ENCODE assay signal across 30 cellular contexts in the genomic region with DNA sequence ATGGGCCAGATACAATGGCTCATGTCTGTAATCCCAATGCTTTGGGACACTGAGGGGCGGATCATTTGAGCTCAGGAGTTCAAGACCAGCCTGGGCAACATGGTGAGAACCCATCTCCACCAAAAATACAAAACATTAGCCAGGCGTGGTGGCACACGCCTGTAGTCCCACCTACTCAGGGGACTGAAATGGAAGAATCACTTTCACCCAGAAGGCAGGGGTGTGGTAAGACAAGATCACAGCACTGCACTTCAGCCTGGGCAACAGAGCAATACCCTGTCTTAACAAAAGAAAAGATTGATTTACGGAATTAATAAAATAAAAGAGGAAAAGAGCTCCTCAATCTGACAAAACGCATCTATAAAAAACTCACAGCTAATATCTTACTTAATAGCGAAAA. TPM values are rescaled to one million over a fixed set of nuclear protein-coding genes. Genes with fewer than 3 reads are reported as not detected.
A peak's percentile ranks its signal among the peaks of the same experiment; 100 is the strongest.
DNase-seq lines count a peak whose midpoint lies in the region; ATAC-seq and TF ChIP-seq lines count a peak whose summit lies in the region.
"Had no signal": no experiment of that assay in that cellular context is flagged by ENCODE, and none has a peak within 500 bp of the region (broad histone marks: within the 10 kb centered on the region; RNA-seq: fewer than 3 reads in every experiment).

No MANE protein-coding gene starts in this region.

- peaks cover 24% of the 10 kb centered on the region for H4K20me1 ChIP-seq in GM23338 (replicated peaks; ENCODE audit: insufficient read depth)

- no peak overlapping the region for H2AFZ ChIP-seq in GM23338
- H2AFZ ChIP-seq: PC-9 had no signal

- H3K9me2 ChIP-seq in GM23338 (ENCODE audit: insufficient read depth): no peaks in the 10 kb centered on the region

- peaks cover 13% of the 10 kb centered on the region; the same call in 1 of the 2 replicates for H3K4me1 ChIP-seq in GM23338 (ENCODE audit: insufficient read depth)
- peaks cover 20% of the 10 kb centered on the region for H3K4me1 ChIP-seq in BE2C
- H3K4me1 ChIP-seq: thyroid gland had no signal

- peaks cover 100% of the 10 kb centered on the region for H3K79me2 ChIP-seq in GM23338 (replicated peaks; ENCODE audit: insufficient read depth)

- no peaks in the 10 kb centered on the region for H3K27me3 Mint-ChIP-seq in activated naive CD4-positive, alpha-beta T cell treated with anti-CD3 and anti-CD28 coated beads, Interleukin-2, amount 10 ng/mL, durations not matched to agents 7 days and 5 days
- no peaks in the 10 kb centered on the region for H3K27me3 Mint-ChIP-seq in GM23338 (ENCODE audit: insufficient read depth, low read depth, poor library complexity)
- no peaks in the 10 kb centered on the region for H3K27me3 Mint-ChIP-seq in activated naive CD8-positive, alpha-beta T cell treated with anti-CD3 and anti-CD28 coated beads for 36 hours
- no peaks in the 10 kb centered on the region for H3K27me3 Mint-ChIP-seq in stimulated activated naive CD8-positive, alpha-beta T cell treated with anti-CD3 and anti-CD28 coated beads, Interleukin-15, amount 100 ng/mL, for 72 hours
- H3K27me3 Mint-ChIP-seq: effector memory CD8-positive, alpha-beta T cell had no signal

- H3K9me3 Mint-ChIP-seq in activated naive CD4-positive, alpha-beta T cell treated with anti-CD3 and anti-CD28 coated beads, Interleukin-2, amount 10 ng/mL, durations not matched to agents 7 days and 5 days: no peaks in the 10 kb centered on the region
- no peaks in the 10 kb centered on the region for H3K9me3 Mint-ChIP-seq in GM23338
- peaks cover 7% of the 10 kb centered on the region for H3K9me3 Mint-ChIP-seq in activated naive CD8-positive, alpha-beta T cell treated with anti-CD3 and anti-CD28 coated beads for 36 hours
- H3K9me3 Mint-ChIP-seq in stimulated activated naive CD8-positive, alpha-beta T cell treated with anti-CD3 and anti-CD28 coated beads, Interleukin-15, amount 100 ng/mL, for 72 hours: no peaks in the 10 kb centered on the region
- H3K9me3 Mint-ChIP-seq: effector memory CD8-positive, alpha-beta T cell had no signal

- ATAC-seq in GM23338 (no peak), GM21360 (IDR thresholded peaks at IDR 0.05; ENCODE audit: unreplicated experiment) (no peak)
- ATAC-seq in stimulated activated naive CD8-positive, alpha-beta T cell treated with anti-CD3 and anti-CD28 coated beads, Interleukin-15, amount 100 ng/mL, for 72 hours: peak; percentile 56
- ATAC-seq: activated CD4-positive, CD25-positive, alpha-beta regulatory T cell treated with anti-CD3 and anti-CD28 coated beads, Interleukin-2, amount 50 U/mL, for 24 hours; effector memory CD8-positive, alpha-beta T cell; heart left ventricle had no signal

- H3K4me2 ChIP-seq in GM23338: no peak overlapping the region
- H3K4me2 ChIP-seq: PC-9 had no signal

- no peaks in the 10 kb centered on the region for H3F3A ChIP-seq in GM23338 (replicated peaks; ENCODE audit: low read depth)

- H3K27me3 ChIP-seq in GM23338 (ENCODE audit: insufficient read depth) (no peaks in the 10 kb centered on the region), BE2C (no peaks in the 10 kb centered on the region)
- H3K27me3 ChIP-seq: heart left ventricle, right atrium auricular region, thyroid gland had no signal

- H3K36me3 ChIP-seq in GM23338 (ENCODE audit: insufficient read depth) (no peaks in the 10 kb centered on the region), BE2C (no peaks in the 10 kb centered on the region)
- H3K36me3 ChIP-seq: heart left ventricle, left ventricle myocardium inferior, right atrium auricular region, thyroid gland had no signal

- CTCF ChIA-PET in activated naive CD4-positive, alpha-beta T cell treated with anti-CD3 and anti-CD28 coated beads, Interleukin-2, amount 10 ng/mL, durations not matched to agents 7 days and 5 days (lab: Charles Lee): no interaction called here

- H3K27ac Mint-ChIP-seq in activated naive CD4-positive, alpha-beta T cell treated with anti-CD3 and anti-CD28 coated beads, Interleukin-2, amount 10 ng/mL, durations not matched to agents 7 days and 5 days: peak overlapping the region; percentile 71
- H3K27ac Mint-ChIP-seq in GM23338: no peak overlapping the region
- H3K27ac Mint-ChIP-seq in activated naive CD8-positive, alpha-beta T cell treated with anti-CD3 and anti-CD28 coated beads for 36 hours: peak overlapping the region; percentile 73
- H3K27ac Mint-ChIP-seq in stimulated activated naive CD8-positive, alpha-beta T cell treated with anti-CD3 and anti-CD28 coated beads, Interleukin-15, amount 100 ng/mL, for 72 hours: peak overlapping the region in 1 of 2 donors; percentile 32

- no peaks in the 10 kb centered on the region for H3K9me3 ChIP-seq in BE2C
- H3K9me3 ChIP-seq: thyroid gland had no signal

- H3K4me3 Mint-ChIP-seq in activated naive CD4-positive, alpha-beta T cell treated with anti-CD3 and anti-CD28 coated beads, Interleukin-2, amount 10 ng/mL, durations not matched to agents 7 days and 5 days: no peak overlapping the region
- no peak overlapping the region for H3K4me3 Mint-ChIP-seq in GM23338
- H3K4me3 Mint-ChIP-seq in activated naive CD8-positive, alpha-beta T cell treated with anti-CD3 and anti-CD28 coated beads for 36 hours: no peak overlapping the region
- peak overlapping the region; percentile 49 to 58 for H3K4me3 Mint-ChIP-seq in stimulated activated naive CD8-positive, alpha-beta T cell treated with anti-CD3 and anti-CD28 coated beads, Interleukin-15, amount 100 ng/mL, for 72 hours
- H3K4me3 Mint-ChIP-seq: effector memory CD8-positive, alpha-beta T cell had no signal

- peak overlapping the region; percentile 28; the same call in 1 of the 2 replicates for H3K27ac ChIP-seq in GM23338 (ENCODE audit: low read depth)
- H3K27ac ChIP-seq: heart left ventricle, left ventricle myocardium inferior, PC-9, right atrium auricular region, SK-N-MC, thyroid gland had no signal

- no peak for TF ChIP-seq CTCF in GM23338 (conservative IDR thresholded peaks at IDR 0.05; ENCODE audit: low read depth in 2 of 2)
- no peak for TF ChIP-seq CTCF in BE2C (IDR thresholded peaks at IDR 0.05; ENCODE audit: low read depth, low read length)

- peaks cover 5% of the 10 kb centered on the region for H3K36me3 Mint-ChIP-seq in activated naive CD4-positive, alpha-beta T cell treated with anti-CD3 and anti-CD28 coated beads, Interleukin-2, amount 10 ng/mL, durations not matched to agents 7 days and 5 days
- 0 out of 3 replicates have a peak, but pooled peaks cover 4% of the 10 kb centered on the region for H3K36me3 Mint-ChIP-seq in GM23338 (ENCODE audit: low read depth)
- peaks cover 38% of the 10 kb centered on the region for H3K36me3 Mint-ChIP-seq in activated naive CD8-positive, alpha-beta T cell treated with anti-CD3 and anti-CD28 coated beads for 36 hours

- peaks cover 32% of the 10 kb centered on the region for H3K4me1 Mint-ChIP-seq in activated naive CD4-positive, alpha-beta T cell treated with anti-CD3 and anti-CD28 coated beads, Interleukin-2, amount 10 ng/mL, durations not matched to agents 7 days and 5 days
- H3K4me1 Mint-ChIP-seq in GM23338: peaks cover 11% of the 10 kb centered on the region
- peaks cover 74% of the 10 kb centered on the region for H3K4me1 Mint-ChIP-seq in activated naive CD8-positive, alpha-beta T cell treated with anti-CD3 and anti-CD28 coated beads for 36 hours
- H3K4me1 Mint-ChIP-seq in stimulated activated naive CD8-positive, alpha-beta T cell treated with anti-CD3 and anti-CD28 coated beads, Interleukin-15, amount 100 ng/mL, for 72 hours: peaks cover 83% of the 10 kb centered on the region

- DNase-seq in activated naive CD4-positive, alpha-beta T cell treated with anti-CD3 and anti-CD28 coated beads, Interleukin-2, amount 10 ng/mL, durations not matched to agents 7 days and 5 days: no peak
- no peak for DNase-seq in activated naive CD4-positive, alpha-beta T cell treated with anti-CD3 and anti-CD28 coated beads, Interleukin-2, amount 50 U/mL, for 16 hours
- DNase-seq in GM23338 (ENCODE audit: low spot score) (no peak), BE2C (no peak)
- DNase-seq in activated naive CD8-positive, alpha-beta T cell treated with anti-CD3 and anti-CD28 coated beads for 36 hours: no peak
- DNase-seq in stimulated activated naive CD8-positive, alpha-beta T cell treated with anti-CD3 and anti-CD28 coated beads, Interleukin-15, amount 100 ng/mL, for 72 hours: no peak
- DNase-seq: C1 segment of cervical spinal cord; central memory CD4-positive, alpha-beta T cell; COR-L47; cortex of kidney; effector memory CD8-positive, alpha-beta T cell; erythroblast; HCEC 1CT; heart left ventricle; IMR-90; islet precursor cell; left ventricle myocardium inferior; mesendoderm; NCI-H1436; NCI-H2081; NCI-H526 treated with DMSO at 0.1 percent for 48 hours; NK-92 treated with Interleukin-12 subunit alpha and Interleukin-12 subunit beta, amount 100 ng/mL, for 24 hours; PC-9; small intestine; T-helper 2 cell; thyroid gland had no signal

- H3K4me3 ChIP-seq in GM23338 (no peak overlapping the region), BE2C (ENCODE audit: low read depth, low read length) (no peak overlapping the region)
- H3K4me3 ChIP-seq: heart left ventricle, left ventricle myocardium inferior, PC-9, right atrium auricular region, SK-N-MC, thyroid gland had no signal

RNA-seq across cellular contexts. Expression of gene USP12, which starts 22.7 kb away (rescaled TPM):
- 32.5 and 39.3 TPM in 2 replicates for total RNA-seq in GM23338 (2014; rRNA removed; shearing (Covaris generic))
- polyA plus RNA-seq in GM23338 (2016; fragmentation: Nextera tagmentation; extraction: Ambion mirVana): 16.9 and 18.4 TPM in 2 replicates
- 10 to 100 TPM; 48.4 to 48.9 TPM for total RNA-seq in activated naive CD8-positive, alpha-beta T cell treated with anti-CD3 and anti-CD28 coated beads for 36 hours
- polyA plus RNA-seq in BE2C (2012; ENCODE audit: insufficient read depth, insufficient read length, low read depth): 11.6 TPM

Comparison
In these comparisons a context has a peak if more than half of its experiments do, and no peak if none do; other contexts are left out.
1. H3K4me3 Mint-ChIP-seq: peak in stimulated activated naive CD8-positive, alpha-beta T cell treated with anti-CD3 and anti-CD28 coated beads, Interleukin-15, amount 100 ng/mL, for 72 hours (2 of 2); none in activated naive CD4-positive, alpha-beta T cell treated with anti-CD3 and anti-CD28 coated beads, Interleukin-2, amount 10 ng/mL, durations not matched to agents 7 days and 5 days (single experiment), GM23338 (single experiment) and activated naive CD8-positive, alpha-beta T cell treated with anti-CD3 and anti-CD28 coated beads for 36 hours (single experiment).